8 cellular contexts compared by ENCODE assay signal in the genomic region with DNA sequence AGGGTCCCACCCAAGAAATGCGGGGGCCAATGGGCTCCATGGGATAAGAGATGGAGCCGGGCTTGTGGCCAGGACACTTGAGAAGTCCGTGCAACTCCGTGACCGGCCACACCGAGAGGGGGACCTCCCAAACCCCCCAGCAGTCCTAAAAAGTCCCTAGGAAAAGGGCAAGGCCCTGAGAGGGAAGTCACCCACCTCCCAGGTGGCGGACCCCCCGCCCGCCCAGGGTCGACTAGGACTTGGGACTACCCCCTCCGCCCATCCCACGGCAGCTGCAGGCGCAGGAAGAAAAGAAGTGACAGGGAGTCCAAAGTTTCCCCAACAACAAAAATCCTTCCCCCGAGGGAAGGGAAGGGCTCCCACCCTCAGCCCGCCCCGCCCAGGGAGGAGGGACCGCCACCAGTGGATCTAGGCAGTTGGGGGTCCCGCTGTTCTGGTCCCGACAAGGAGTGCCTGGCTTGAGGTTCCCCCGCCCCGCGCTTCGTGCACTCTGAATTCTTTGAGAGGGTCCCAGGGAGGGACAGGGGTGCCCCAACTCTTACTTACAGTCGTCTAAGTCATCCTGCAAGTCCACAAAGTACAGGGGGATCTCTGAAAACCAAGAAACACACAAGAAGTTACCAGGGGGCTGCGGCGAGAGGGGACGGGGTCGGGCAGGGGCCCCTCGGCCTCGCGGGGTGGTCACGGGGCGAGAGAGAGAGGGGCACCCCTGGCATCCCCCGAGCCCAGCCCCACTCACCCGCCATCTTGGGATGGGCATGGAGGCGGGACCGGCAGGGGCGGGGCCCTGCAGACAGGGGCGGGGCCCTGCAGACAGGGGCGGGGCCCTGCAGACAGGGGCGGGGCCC. TPM values are rescaled to one million over a fixed set of nuclear protein-coding genes. Genes with fewer than 3 reads are reported as not detected.
DNase-seq lines count a peak whose midpoint lies in the region; ATAC-seq and TF ChIP-seq lines count a peak whose summit lies in the region.

No MANE protein-coding gene starts in this region.

- DNase-seq in Right ventricle myocardium inferior (ENCODE audit: missing footprints) (peak; percentile 91), cardiac septum (ENCODE audit: low spot score) (no peak), RKO (ENCODE audit: low spot score) (peak; percentile 12), adrenal gland (peak; percentile 38 to 76 (median 67)), left ventricle myocardium inferior (peak; percentile 66), prostate gland (ENCODE audit: low spot score) (peak; percentile 50), NCI-H1092 (lab: John Stamatoyannopoulos, UW) (no peak)

- 8 to 45% (median 18%) methylated on average over 12 to 39 of the region's 41 CpGs for WGBS in adrenal gland, 4 donors
- WGBS in prostate gland: 20% methylated on average over 33 of the region's 41 CpGs

- TF ChIP-seq CTCF in adrenal gland (IDR thresholded peaks at IDR 0.05): no peak
- no peak for TF ChIP-seq CTCF in left ventricle myocardium inferior (IDR thresholded peaks at IDR 0.05; ENCODE audit: borderline replicate concordance)
- TF ChIP-seq CTCF in prostate gland (IDR thresholded peaks at IDR 0.05): no peak

- TF ChIP-seq POLR2A in adrenal gland (IDR thresholded peaks at IDR 0.05) (no peak), prostate gland (IDR thresholded peaks at IDR 0.05) (peak; percentile 3)

- H3K27me3 ChIP-seq in adrenal gland: no peaks in the 10 kb centered on the region
- no peaks in the 10 kb centered on the region for H3K27me3 ChIP-seq in left ventricle myocardium inferior (ENCODE audit: low read depth)
- no peaks in the 10 kb centered on the region for H3K27me3 ChIP-seq in prostate gland (replicated peaks; ENCODE audit: insufficient read depth)

- H3K4me3 ChIP-seq in adrenal gland (peak overlapping the region; percentile 40 to 98 (median 95)), left ventricle myocardium inferior (peak overlapping the region; percentile 100), prostate gland (peak overlapping the region; percentile 98)

- H3K9me3 ChIP-seq in adrenal gland (replicated peaks in 1 of 3) (no peaks in the 10 kb centered on the region), left ventricle myocardium inferior (replicated peaks) (no peaks in the 10 kb centered on the region), prostate gland (no peaks in the 10 kb centered on the region)

- H3K36me3 ChIP-seq in adrenal gland (replicated peaks in 1 of 2) (peaks cover 0 to 21% of the 10 kb centered on the region in 2 donors), left ventricle myocardium inferior (peaks cover 21% of the 10 kb centered on the region), prostate gland (no peaks in the 10 kb centered on the region)

- intact Hi-C loops in Right ventricle myocardium inferior (cut with DNase I): loop anchor here (2.0 to 5.0 kb wide), 3 partner anchors 80 to 598 kb away; a partner anchor contains a TSS
- intact Hi-C loops in cardiac septum (cut with DNase I): loop anchor here (2.0 kb wide), 2 partner anchors 80 to 342 kb away; a partner anchor contains a TSS
- intact Hi-C loops in adrenal gland (cut with DNase I): loop anchor here (5.0 to 10.0 kb wide), 2 partner anchors 52 to 136 kb away; no protein-coding TSS in a partner anchor
- intact Hi-C loops in left ventricle myocardium inferior (cut with micrococcal nuclease): no loop called here
- intact Hi-C loops in prostate gland (cut with DNase I): loop anchor here (5.0 kb wide), 1 partner anchor 78 kb away; a partner anchor contains a TSS

- ATAC-seq in Right ventricle myocardium inferior (peak; percentile 91), HG02885 (IDR thresholded peaks at IDR 0.05; ENCODE audit: poor library complexity, unreplicated experiment) (peak; percentile 66)

- H3K4me1 ChIP-seq in adrenal gland (replicated peaks in 1 of 2) (peaks cover 0 to 34% of the 10 kb centered on the region in 2 donors), left ventricle myocardium inferior (peaks cover 37% of the 10 kb centered on the region), prostate gland (replicated peaks) (peaks cover 4% of the 10 kb centered on the region)

- H3K27ac ChIP-seq in adrenal gland (peak overlapping the region in 2 of 5 donors; percentile 5 to 70), left ventricle myocardium inferior (replicated peaks) (peak overlapping the region; percentile 92), prostate gland (peak overlapping the region; percentile 54 to 65)

RNA-seq across cellular contexts. Expression of a gene that starts 0.6 kb away (rescaled TPM):
- total RNA-seq in Right ventricle myocardium inferior (8.3 TPM), cardiac septum (9.8 TPM), adrenal gland (10 to 100 TPM; 22.4 to 46.3 (median 28.2) TPM), left ventricle myocardium inferior (6.6 TPM), prostate gland (10 to 100 TPM; 16.9 to 20.4 TPM)
- 10 to 100 TPM in 1 of 3 donors, 1 to 10 TPM in 2; 6.7 to 31.9 (median 8.0) TPM for polyA plus RNA-seq in adrenal gland

Comparison
In these comparisons a context has a peak if more than half of its experiments do, and no peak if none do; other contexts are left out.
1. DNase-seq: peak in Right ventricle myocardium inferior (single experiment), RKO (single experiment), adrenal gland (7 of 7), left ventricle myocardium inferior (single experiment) and prostate gland (single experiment); none in cardiac septum (single experiment) and NCI-H1092 (single experiment).
2. Peak in every context shown above with its lines, with median percentiles within 50 percentile points of each other: H3K4me3 ChIP-seq.